ENCODE assay signal across 26 cellular contexts in genomic region chr16:84438971-84439696, GRCh38.
DNase-seq lines count a peak whose midpoint lies in the region; ATAC-seq, FAIRE-seq and TF ChIP-seq lines count a peak whose summit lies in the region.
"Had no signal": no experiment of that assay in that cellular context is flagged by ENCODE, and none has a peak within 500 bp of the region (broad histone marks: within the 10 kb centered on the region; RNA-seq: fewer than 3 reads in every experiment).

No MANE protein-coding gene starts in this region.

- no peak for TF ChIP-seq EP300 in HepG2 (IDR thresholded peaks at IDR 0.05; ENCODE audit: low read depth in 2 of 2, low read length in 2 of 2)
- no peak for TF ChIP-seq EP300 in HepG2 (CRISPR knock-in tag; IDR thresholded peaks at IDR 0.05; ENCODE audit: borderline replicate concordance)

- TF ChIP-seq RAD21 in HepG2 (CRISPR knock-in tag; IDR thresholded peaks at IDR 0.05), result no peak

- H3K4me3 Mint-ChIP-seq in neural progenitor cell, result no peak overlapping the region
- H3K4me3 Mint-ChIP-seq: CD4-positive, CD25-positive, alpha-beta regulatory T cell had no signal

- no peak overlapping the region for H3K27ac ChIP-seq in HepG2 (ENCODE audit: extremely low read length, insufficient read depth, low read length)
- no peak overlapping the region for H3K27ac ChIP-seq in right lobe of liver
- H3K27ac ChIP-seq in neural progenitor cell, result no peak overlapping the region
- peak overlapping the region in 1 of 2 donors; percentile 56 for H3K27ac ChIP-seq in small intestine (ENCODE audit: low read depth in 1 of 2, low read length in 1 of 2)
- no peak overlapping the region for H3K27ac ChIP-seq in uterus
- H3K27ac ChIP-seq: BLaER1 had no signal

- POLR2A ChIA-PET in HepG2 (lab: Yijun Ruan, JAX), result no interaction called here

- H3K9me3 Mint-ChIP-seq in neural progenitor cell, result no peaks in the 10 kb centered on the region
- H3K9me3 Mint-ChIP-seq: CD4-positive, CD25-positive, alpha-beta regulatory T cell had no signal

- H2AFZ ChIP-seq in HepG2 (ENCODE audit: low read length) (no peak overlapping the region), neural progenitor cell (replicated peaks) (no peak overlapping the region)

- H3F3A ChIP-seq in neural progenitor cell (ENCODE audit: low read depth), result no peaks in the 10 kb centered on the region

- ATAC-seq in HepG2 (no peak), right lobe of liver (no peak), GM21717 (IDR thresholded peaks at IDR 0.05; ENCODE audit: unreplicated experiment) (no peak), HG02763 (IDR thresholded peaks at IDR 0.05; ENCODE audit: unreplicated experiment) (no peak)
- ATAC-seq: K562, PC-3 had no signal

- no peaks in the 10 kb centered on the region for H3K79me2 ChIP-seq in HepG2 (ENCODE audit: insufficient read depth, low read length)
- no peaks in the 10 kb centered on the region for H3K79me2 ChIP-seq in neural progenitor cell (ENCODE audit: low read depth)

- peaks cover 4 to 19% of the 10 kb centered on the region in 2 experiments; a peak in 3 of 5 replicates for H3K27me3 ChIP-seq in HepG2 (ENCODE audit: control insufficient read depth in 1 of 2, insufficient read depth in 2 of 2, low read length in 2 of 2)
- no peaks in the 10 kb centered on the region for H3K27me3 ChIP-seq in right lobe of liver
- no peaks in the 10 kb centered on the region for H3K27me3 ChIP-seq in neural progenitor cell
- no peaks in the 10 kb centered on the region for H3K27me3 ChIP-seq in small intestine (ENCODE audit: control insufficient read depth in 2 of 2, insufficient read depth in 2 of 2, low read length in 2 of 2)
- no peaks in the 10 kb centered on the region for H3K27me3 ChIP-seq in uterus
- H3K27me3 ChIP-seq: BLaER1 had no signal

- in situ Hi-C loops in HepG2 (cut with HindIII; ENCODE audit: extremely low pct_ligation_motif_present, low pct_unique_long_range_greater_than_20kb), result no loop called here

- H3K36me3 Mint-ChIP-seq in neural progenitor cell, result no peaks in the 10 kb centered on the region
- H3K36me3 Mint-ChIP-seq: CD4-positive, CD25-positive, alpha-beta regulatory T cell had no signal

- intact Hi-C loops in HepG2 (cut with micrococcal nuclease; ENCODE audit: unreplicated experiment), result no loop called here
- intact Hi-C loops in right lobe of liver (cut with DNase I), result no loop called here
- intact Hi-C loops in uterus (cut with DNase I; ENCODE audit: low total_unique reads), result no loop called here

- H4K20me1 ChIP-seq in HepG2 (ENCODE audit: insufficient read depth, low read length), result no peaks in the 10 kb centered on the region
- no peaks in the 10 kb centered on the region for H4K20me1 ChIP-seq in neural progenitor cell (ENCODE audit: low read depth)
- H4K20me1 ChIP-seq: BLaER1 had no signal

- peaks cover 26% of the 10 kb centered on the region for H3K4me1 ChIP-seq in HepG2 (ENCODE audit: insufficient read depth, low read length)
- H3K4me1 ChIP-seq in right lobe of liver, result no peaks in the 10 kb centered on the region
- H3K4me1 ChIP-seq in neural progenitor cell, result peaks cover 4% of the 10 kb centered on the region
- peaks cover 0 to 3% of the 10 kb centered on the region in 2 donors for H3K4me1 ChIP-seq in small intestine (ENCODE audit: control insufficient read depth in 2 of 2, insufficient read depth in 1 of 2, low read depth in 1 of 2, low read length in 1 of 2)
- H3K4me1 ChIP-seq in uterus, result no peaks in the 10 kb centered on the region
- H3K4me1 ChIP-seq: BLaER1 had no signal

- H3K27ac Mint-ChIP-seq in neural progenitor cell, result peak overlapping the region; percentile 83
- H3K27ac Mint-ChIP-seq: CD4-positive, CD25-positive, alpha-beta regulatory T cell had no signal

- 33% methylated on average over 15 of the region's 15 CpGs for WGBS in HepG2 (ENCODE audit: low lambda C conversion rate)
- 19% methylated on average over 5 of the region's 15 CpGs for WGBS in right lobe of liver (ENCODE audit: insufficient coverage, low coverage, low lambda C conversion rate, missing lambda C conversion rate)
- WGBS in small intestine, 3 donors, result 59 to 75% (median 67%) methylated on average over 15 of the region's 15 CpGs

- no peak overlapping the region for H3K4me2 ChIP-seq in HepG2 (ENCODE audit: low read depth, low read length)
- H3K4me2 ChIP-seq in neural progenitor cell, result no peak overlapping the region
- H3K4me2 ChIP-seq: BLaER1 had no signal

- H3K9ac ChIP-seq in HepG2 (ENCODE audit: insufficient read depth, low read depth, low read length), result no peak overlapping the region
- no peak overlapping the region for H3K9ac ChIP-seq in neural progenitor cell
- H3K9ac ChIP-seq: BLaER1 had no signal

- H3K4me3 ChIP-seq in HepG2 (replicated peaks in 1 of 3; ENCODE audit: insufficient read depth in 1 of 3, low read depth in 2 of 3, low read length in 3 of 3) (no peak overlapping the region), right lobe of liver (no peak overlapping the region), neural progenitor cell (no peak overlapping the region), small intestine (ENCODE audit: low read depth in 1 of 2, low read length in 2 of 2) (no peak overlapping the region), uterus (no peak overlapping the region)
- H3K4me3 ChIP-seq: BLaER1, K562 had no signal

- H3K36me3 ChIP-seq in HepG2 (replicated peaks in 1 of 2; ENCODE audit: control insufficient read depth in 1 of 2, insufficient read depth in 2 of 2, low read length in 2 of 2) (no peaks in the 10 kb centered on the region), right lobe of liver (no peaks in the 10 kb centered on the region), neural progenitor cell (no peaks in the 10 kb centered on the region), small intestine (ENCODE audit: control insufficient read depth in 2 of 2, insufficient read depth in 2 of 2, low read length in 2 of 2) (no peaks in the 10 kb centered on the region), uterus (no peaks in the 10 kb centered on the region)
- H3K36me3 ChIP-seq: BLaER1 had no signal

- CTCF ChIA-PET in HepG2 (lab: Yijun Ruan, JAX; ENCODE audit: low intra/inter-chr PET ratio, low total read pairs), result no interaction called here

- no peak for TF ChIP-seq CTCF in HepG2 (CRISPR knock-in tag; IDR thresholded peaks at IDR 0.05)
- no peak for TF ChIP-seq CTCF in right lobe of liver (IDR thresholded peaks at IDR 0.05)
- no peak for TF ChIP-seq CTCF in neural progenitor cell (IDR thresholded peaks at IDR 0.05)
- no peak for TF ChIP-seq CTCF in uterus (IDR thresholded peaks at IDR 0.05)

- H3K27me3 Mint-ChIP-seq in neural progenitor cell (ENCODE audit: insufficient read depth, low read depth), result peaks cover 6% of the 10 kb centered on the region

- DNase-seq in HepG2 (ENCODE audit: low spot score) (no peak), right lobe of liver (no peak), NCI-H2171 treated with DMSO at 0.1 percent for 48 hours (lab: John Stamatoyannopoulos, UW) (peak; percentile 72), neural progenitor cell (ENCODE audit: low spot score) (peak; percentile 22), small intestine (peak; percentile 31), uterus (no peak)
- DNase-seq: 8988T; ACHN; CD4-positive, CD25-positive, alpha-beta regulatory T cell; Kasumi-1; MM.1S; NCI-H2029; NCI-H2227 treated with DMSO at 0.1 percent for 48 hours; NCI-H748 treated with DMSO at 0.1 percent for 48 hours; NK-92 treated with Interleukin-12 subunit alpha and Interleukin-12 subunit beta, amount 100 ng/mL, for 24 hours; PC-3; Right ventricle myocardium superior; RPMI8226; T-helper 1 cell had no signal

- no peak for TF ChIP-seq POLR2A in HepG2 (IDR thresholded peaks at IDR 0.05; ENCODE audit: insufficient read depth in 1 of 2, low read depth in 2 of 2, low read length in 2 of 2)
- no peak for TF ChIP-seq POLR2A in right lobe of liver (IDR thresholded peaks at IDR 0.05)
- TF ChIP-seq POLR2A in uterus (IDR thresholded peaks at IDR 0.05), result no peak

- BruUV-seq in HepG2 (replicated peaks; lab: Mats Ljungman, UMichigan), result no TSS peak

- no peaks in the 10 kb centered on the region for H3K9me3 ChIP-seq in HepG2 (ENCODE audit: low read length)
- no peaks in the 10 kb centered on the region for H3K9me3 ChIP-seq in right lobe of liver
- H3K9me3 ChIP-seq in neural progenitor cell (ENCODE audit: low read depth), result no peaks in the 10 kb centered on the region
- no peaks in the 10 kb centered on the region for H3K9me3 ChIP-seq in small intestine (ENCODE audit: control insufficient read depth, low read depth)
- no peaks in the 10 kb centered on the region for H3K9me3 ChIP-seq in uterus
- H3K9me3 ChIP-seq: BLaER1 had no signal

- FAIRE-seq in HepG2 (lab: Jason Lieb, UNC) (no peak), small intestine (lab: Jason Lieb, UNC) (no peak)
- FAIRE-seq: D721Med, G401.6, H54, K562 had no signal

- peaks cover 14% of the 10 kb centered on the region for H3K4me1 Mint-ChIP-seq in neural progenitor cell
- H3K4me1 Mint-ChIP-seq: CD4-positive, CD25-positive, alpha-beta regulatory T cell had no signal

TF ChIP-seq in HepG2, 621 proteins besides CTCF, POLR2A, EP300 and RAD21 (continues in another document):
- TF ChIP-seq CREB1 (IDR thresholded peaks at IDR 0.05), result 0 out of 2 replicates have a peak, but pooled peaks have one; percentile 7
- TF ChIP-seq CREB1 (CRISPR knock-in tag; IDR thresholded peaks at IDR 0.05), result no peak
- no peak for TF ChIP-seq ZNF800 (CRISPR knock-in tag; IDR thresholded peaks at IDR 0.05)
- no peak for TF ChIP-seq MEIS1 (CRISPR knock-in tag; IDR thresholded peaks at IDR 0.05; ENCODE audit: borderline replicate concordance)

Comparison
In these comparisons a context has a peak if more than half of its experiments do, and no peak if none do; other contexts are left out.
1. DNase-seq: peak in NCI-H2171 treated with DMSO at 0.1 percent for 48 hours (single experiment), neural progenitor cell (single experiment) and small intestine (single experiment); none in HepG2 (single experiment), right lobe of liver (0 of 3) and uterus (0 of 2).